Comparison of ENCODE assay signal across 1 cellular context in the genomic region with DNA sequence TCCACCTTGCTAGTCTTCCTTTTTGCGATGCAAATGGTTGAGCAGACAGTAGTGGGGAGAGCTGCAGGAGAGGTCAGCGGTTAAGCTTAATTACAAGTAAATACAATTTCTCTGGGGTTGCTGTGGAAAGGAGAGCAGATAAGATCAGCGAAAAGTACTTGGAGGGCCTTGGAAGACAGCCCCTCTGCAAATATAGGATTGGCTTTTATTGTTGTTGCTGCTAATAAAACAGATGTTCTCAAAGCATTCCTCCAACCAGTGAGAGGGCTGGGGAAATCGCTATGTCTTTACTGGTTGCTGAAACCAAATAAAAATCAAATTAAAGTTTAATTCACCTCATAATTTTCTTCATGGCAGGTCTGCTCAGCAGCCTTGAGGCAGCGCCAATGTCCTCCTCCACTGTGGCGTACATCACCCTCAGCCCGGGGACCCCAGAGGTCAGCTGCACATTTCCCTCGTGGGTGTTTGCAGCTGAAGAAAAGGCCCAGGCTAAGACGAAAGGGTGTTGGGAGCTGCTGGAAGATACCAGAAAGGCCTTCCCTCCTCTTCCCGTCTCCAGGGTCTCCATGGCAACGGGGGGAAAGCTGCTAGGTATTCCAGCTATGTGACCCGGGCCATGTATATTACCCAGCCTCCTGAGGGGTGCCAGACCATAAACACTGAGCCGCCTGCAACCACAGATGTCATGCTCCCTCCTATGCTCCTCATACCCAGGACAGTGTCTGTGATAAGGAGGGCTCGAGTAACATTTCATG.
TF ChIP-seq lines count a peak whose summit lies in the region.

No MANE protein-coding gene starts in this region.

TF ChIP-seq in HEK293, 187 proteins besides CTCF, POLR2A, EP300 and RAD21 (continued from another document and continues in another):
- TF ChIP-seq ZBTB6 (tag by site-specific recombination; IDR thresholded peaks at IDR 0.05) (no peak), ZNF488 (tag by site-specific recombination; IDR thresholded peaks at IDR 0.05) (no peak), ZNF341 (tag by site-specific recombination; IDR thresholded peaks at IDR 0.05; ENCODE audit: low read depth) (peak; percentile 71), ZBTB17 (tag by site-specific recombination; IDR thresholded peaks at IDR 0.05) (0 out of 2 replicates have a peak, but pooled peaks have one; percentile 43), KLF16 (tag by site-specific recombination; IDR thresholded peaks at IDR 0.05) (no peak), ZSCAN23 (tag by site-specific recombination; IDR thresholded peaks at IDR 0.05) (no peak), ZNF529 (tag by site-specific recombination; IDR thresholded peaks at IDR 0.05; ENCODE audit: insufficient replicate concordance) (no peak), ZNF335 (tag by site-specific recombination; conservative IDR thresholded peaks at IDR 0.05) (peak; percentile 46), ZNF10 (tag by site-specific recombination; IDR thresholded peaks at IDR 0.05) (no peak), ZNF138 (tag by site-specific recombination; IDR thresholded peaks at IDR 0.05; ENCODE audit: borderline replicate concordance) (no peak), TRIM28 (IDR thresholded peaks at IDR 0.05; ENCODE audit: borderline replicate concordance, low read length) (peak; percentile 26; the same call in 1 of the 2 replicates), KLF7 (tag by site-specific recombination; IDR thresholded peaks at IDR 0.05; ENCODE audit: borderline replicate concordance) (peak; percentile 64; the same call in 1 of the 2 replicates), ZNF843 (tag by site-specific recombination; IDR thresholded peaks at IDR 0.05) (peak; percentile 92), ZNF155 (tag by site-specific recombination; IDR thresholded peaks at IDR 0.05) (no peak), GLIS1 (tag by site-specific recombination; IDR thresholded peaks at IDR 0.05) (peak; percentile 87), ZNF521 (tag by site-specific recombination; IDR thresholded peaks at IDR 0.05) (no peak), ZBTB10 (tag by site-specific recombination; IDR thresholded peaks at IDR 0.05) (no peak), TCF7L2 (IDR thresholded peaks at IDR 0.05; ENCODE audit: borderline replicate concordance, low read depth, low read length) (peak; percentile 58; the same call in 1 of the 2 replicates), ZNF600 (tag by site-specific recombination; IDR thresholded peaks at IDR 0.05) (no peak), ZBTB21 (tag by site-specific recombination; IDR thresholded peaks at IDR 0.05) (no peak), ZNF610 (tag by site-specific recombination; IDR thresholded peaks at IDR 0.05; ENCODE audit: borderline replicate concordance) (peak; percentile 74; the same call in 1 of the 2 replicates), ZNF670 (tag by site-specific recombination; IDR thresholded peaks at IDR 0.05; ENCODE audit: low read depth) (no peak), MZF1 (tag by site-specific recombination; IDR thresholded peaks at IDR 0.05; ENCODE audit: borderline replicate concordance) (peak; percentile 61; the same call in 1 of the 2 replicates), ZNF513 (tag by site-specific recombination; IDR thresholded peaks at IDR 0.05) (no peak), SCRT2 (tag by site-specific recombination; IDR thresholded peaks at IDR 0.05) (no peak), ZNF426 (tag by site-specific recombination; IDR thresholded peaks at IDR 0.05) (no peak), ZNF629 (tag by site-specific recombination; IDR thresholded peaks at IDR 0.05) (no peak), ZNF837 (tag by site-specific recombination; IDR thresholded peaks at IDR 0.05) (no peak), ZNF157 (tag by site-specific recombination; IDR thresholded peaks at IDR 0.05) (no peak), HOXD13 (CRISPR knock-in tag; IDR thresholded peaks at IDR 0.05; ENCODE audit: borderline replicate concordance) (no peak), ZFHX2 (tag by site-specific recombination; conservative IDR thresholded peaks at IDR 0.05) (0 out of 2 replicates have a peak, but pooled peaks have one; percentile 14), ZNF707 (tag by site-specific recombination; IDR thresholded peaks at IDR 0.05) (no peak)
- TF ChIP-seq, protein P1, sequence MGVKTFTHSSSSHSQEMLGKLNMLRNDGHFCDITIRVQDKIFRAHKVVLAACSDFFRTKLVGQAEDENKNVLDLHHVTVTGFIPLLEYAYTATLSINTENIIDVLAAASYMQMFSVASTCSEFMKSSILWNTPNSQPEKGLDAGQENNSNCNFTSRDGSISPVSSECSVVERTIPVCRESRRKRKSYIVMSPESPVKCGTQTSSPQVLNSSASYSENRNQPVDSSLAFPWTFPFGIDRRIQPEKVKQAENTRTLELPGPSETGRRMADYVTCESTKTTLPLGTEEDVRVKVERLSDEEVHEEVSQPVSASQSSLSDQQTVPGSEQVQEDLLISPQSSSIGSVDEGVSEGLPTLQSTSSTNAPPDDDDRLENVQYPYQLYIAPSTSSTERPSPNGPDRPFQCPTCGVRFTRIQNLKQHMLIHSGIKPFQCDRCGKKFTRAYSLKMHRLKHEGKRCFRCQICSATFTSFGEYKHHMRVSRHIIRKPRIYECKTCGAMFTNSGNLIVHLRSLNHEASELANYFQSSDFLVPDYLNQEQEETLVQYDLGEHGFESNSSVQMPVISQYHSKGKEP (tag by site-specific recombination; IDR thresholded peaks at IDR 0.05), result peak; percentile 69
- TF ChIP-seq, protein P2, sequence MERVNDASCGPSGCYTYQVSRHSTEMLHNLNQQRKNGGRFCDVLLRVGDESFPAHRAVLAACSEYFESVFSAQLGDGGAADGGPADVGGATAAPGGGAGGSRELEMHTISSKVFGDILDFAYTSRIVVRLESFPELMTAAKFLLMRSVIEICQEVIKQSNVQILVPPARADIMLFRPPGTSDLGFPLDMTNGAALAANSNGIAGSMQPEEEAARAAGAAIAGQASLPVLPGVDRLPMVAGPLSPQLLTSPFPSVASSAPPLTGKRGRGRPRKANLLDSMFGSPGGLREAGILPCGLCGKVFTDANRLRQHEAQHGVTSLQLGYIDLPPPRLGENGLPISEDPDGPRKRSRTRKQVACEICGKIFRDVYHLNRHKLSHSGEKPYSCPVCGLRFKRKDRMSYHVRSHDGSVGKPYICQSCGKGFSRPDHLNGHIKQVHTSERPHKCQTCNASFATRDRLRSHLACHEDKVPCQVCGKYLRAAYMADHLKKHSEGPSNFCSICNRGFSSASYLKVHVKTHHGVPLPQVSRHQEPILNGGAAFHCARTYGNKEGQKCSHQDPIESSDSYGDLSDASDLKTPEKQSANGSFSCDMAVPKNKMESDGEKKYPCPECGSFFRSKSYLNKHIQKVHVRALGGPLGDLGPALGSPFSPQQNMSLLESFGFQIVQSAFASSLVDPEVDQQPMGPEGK (tag by site-specific recombination; IDR thresholded peaks at IDR 0.05), result no peak
- TF ChIP-seq, protein P3, sequence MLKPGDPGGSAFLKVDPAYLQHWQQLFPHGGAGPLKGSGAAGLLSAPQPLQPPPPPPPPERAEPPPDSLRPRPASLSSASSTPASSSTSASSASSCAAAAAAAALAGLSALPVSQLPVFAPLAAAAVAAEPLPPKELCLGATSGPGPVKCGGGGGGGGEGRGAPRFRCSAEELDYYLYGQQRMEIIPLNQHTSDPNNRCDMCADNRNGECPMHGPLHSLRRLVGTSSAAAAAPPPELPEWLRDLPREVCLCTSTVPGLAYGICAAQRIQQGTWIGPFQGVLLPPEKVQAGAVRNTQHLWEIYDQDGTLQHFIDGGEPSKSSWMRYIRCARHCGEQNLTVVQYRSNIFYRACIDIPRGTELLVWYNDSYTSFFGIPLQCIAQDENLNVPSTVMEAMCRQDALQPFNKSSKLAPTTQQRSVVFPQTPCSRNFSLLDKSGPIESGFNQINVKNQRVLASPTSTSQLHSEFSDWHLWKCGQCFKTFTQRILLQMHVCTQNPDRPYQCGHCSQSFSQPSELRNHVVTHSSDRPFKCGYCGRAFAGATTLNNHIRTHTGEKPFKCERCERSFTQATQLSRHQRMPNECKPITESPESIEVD (tag by site-specific recombination; IDR thresholded peaks at IDR 0.05), result peak; percentile 92
- TF ChIP-seq, protein P4, sequence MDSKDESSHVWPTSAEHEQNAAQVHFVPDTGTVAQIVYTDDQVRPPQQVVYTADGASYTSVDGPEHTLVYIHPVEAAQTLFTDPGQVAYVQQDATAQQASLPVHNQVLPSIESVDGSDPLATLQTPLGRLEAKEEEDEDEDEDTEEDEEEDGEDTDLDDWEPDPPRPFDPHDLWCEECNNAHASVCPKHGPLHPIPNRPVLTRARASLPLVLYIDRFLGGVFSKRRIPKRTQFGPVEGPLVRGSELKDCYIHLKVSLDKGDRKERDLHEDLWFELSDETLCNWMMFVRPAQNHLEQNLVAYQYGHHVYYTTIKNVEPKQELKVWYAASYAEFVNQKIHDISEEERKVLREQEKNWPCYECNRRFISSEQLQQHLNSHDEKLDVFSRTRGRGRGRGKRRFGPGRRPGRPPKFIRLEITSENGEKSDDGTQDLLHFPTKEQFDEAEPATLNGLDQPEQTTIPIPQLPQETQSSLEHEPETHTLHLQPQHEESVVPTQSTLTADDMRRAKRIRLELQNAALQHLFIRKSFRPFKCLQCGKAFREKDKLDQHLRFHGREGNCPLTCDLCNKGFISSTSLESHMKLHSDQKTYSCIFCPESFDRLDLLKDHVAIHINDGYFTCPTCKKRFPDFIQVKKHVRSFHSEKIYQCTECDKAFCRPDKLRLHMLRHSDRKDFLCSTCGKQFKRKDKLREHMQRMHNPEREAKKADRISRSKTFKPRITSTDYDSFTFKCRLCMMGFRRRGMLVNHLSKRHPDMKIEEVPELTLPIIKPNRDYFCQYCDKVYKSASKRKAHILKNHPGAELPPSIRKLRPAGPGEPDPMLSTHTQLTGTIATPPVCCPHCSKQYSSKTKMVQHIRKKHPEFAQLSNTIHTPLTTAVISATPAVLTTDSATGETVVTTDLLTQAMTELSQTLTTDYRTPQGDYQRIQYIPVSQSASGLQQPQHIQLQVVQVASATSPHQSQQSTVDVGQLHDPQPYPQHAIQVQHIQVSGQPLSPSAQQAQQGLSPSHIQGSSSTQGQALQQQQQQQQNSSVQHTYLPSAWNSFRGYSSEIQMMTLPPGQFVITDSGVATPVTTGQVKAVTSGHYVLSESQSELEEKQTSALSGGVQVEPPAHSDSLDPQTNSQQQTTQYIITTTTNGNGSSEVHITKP (tag by site-specific recombination; IDR thresholded peaks at IDR 0.05), result peak; percentile 89
- TF ChIP-seq, protein P5, sequence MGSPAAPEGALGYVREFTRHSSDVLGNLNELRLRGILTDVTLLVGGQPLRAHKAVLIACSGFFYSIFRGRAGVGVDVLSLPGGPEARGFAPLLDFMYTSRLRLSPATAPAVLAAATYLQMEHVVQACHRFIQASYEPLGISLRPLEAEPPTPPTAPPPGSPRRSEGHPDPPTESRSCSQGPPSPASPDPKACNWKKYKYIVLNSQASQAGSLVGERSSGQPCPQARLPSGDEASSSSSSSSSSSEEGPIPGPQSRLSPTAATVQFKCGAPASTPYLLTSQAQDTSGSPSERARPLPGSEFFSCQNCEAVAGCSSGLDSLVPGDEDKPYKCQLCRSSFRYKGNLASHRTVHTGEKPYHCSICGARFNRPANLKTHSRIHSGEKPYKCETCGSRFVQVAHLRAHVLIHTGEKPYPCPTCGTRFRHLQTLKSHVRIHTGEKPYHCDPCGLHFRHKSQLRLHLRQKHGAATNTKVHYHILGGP (tag by site-specific recombination; IDR thresholded peaks at IDR 0.05), result no peak
